In the genomic region with DNA sequence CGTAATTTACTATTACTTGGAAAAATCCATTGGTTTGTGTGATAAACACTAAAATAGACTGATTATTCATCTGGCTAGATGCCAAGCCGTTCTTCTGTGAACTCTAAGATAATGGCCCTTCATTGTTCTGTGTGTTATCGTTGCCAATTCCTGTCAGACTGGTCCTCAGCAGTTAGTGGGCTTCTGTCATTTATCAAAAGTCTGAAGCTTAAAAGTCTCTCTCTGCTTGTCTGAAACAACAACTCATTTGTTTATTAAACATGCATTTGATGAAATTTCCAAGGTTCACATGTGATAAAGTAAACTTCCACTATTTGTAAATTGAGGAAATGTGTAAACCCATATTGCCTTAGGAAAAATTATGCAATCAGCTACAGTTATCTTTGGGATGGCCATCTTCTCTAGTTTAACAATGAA, we compare ENCODE assay signal across 10 cellular contexts. TPM values are rescaled to one million over a fixed set of nuclear protein-coding genes. Genes with fewer than 3 reads are reported as not detected.
A peak's percentile ranks its signal among the peaks of the same experiment; 100 is the strongest.
DNase-seq lines count a peak whose midpoint lies in the region; ATAC-seq and TF ChIP-seq lines count a peak whose summit lies in the region.
"Had no signal": no experiment of that assay in that cellular context is flagged by ENCODE, and none has a peak within 500 bp of the region (broad histone marks: within the 10 kb centered on the region; RNA-seq: fewer than 3 reads in every experiment).

No MANE protein-coding gene starts in this region.

- H3K79me2 ChIP-seq in GM23248 (ENCODE audit: insufficient read depth) = no peaks in the 10 kb centered on the region

- no peak for ATAC-seq in GM19452 (IDR thresholded peaks at IDR 0.05; ENCODE audit: unreplicated experiment)

- H3K9ac ChIP-seq in GM23248 = no peak overlapping the region

- no peak overlapping the region for H3K4me2 ChIP-seq in GM23248 (ENCODE audit: unreplicated experiment)

- H3K9me3 ChIP-seq in GM23248 (ENCODE audit: low read depth) = no peaks in the 10 kb centered on the region

- H3K4me1 ChIP-seq in GM23248 (ENCODE audit: insufficient read depth) = peaks cover 3% of the 10 kb centered on the region; the same call in 1 of the 2 replicates

- H3K27ac Mint-ChIP-seq in activated naive CD4-positive, alpha-beta T cell treated with anti-CD3 and anti-CD28 coated beads for 36 hours = no peak overlapping the region
- H3K27ac Mint-ChIP-seq: activated CD4-positive, alpha-beta T cell treated with anti-CD3 and anti-CD28 coated beads, Interleukin-2, amount 10 ng/mL, durations not matched to agents 24 days and 14 days had no signal

- H3K36me3 ChIP-seq in GM23248 (ENCODE audit: low read depth) (no peaks in the 10 kb centered on the region), brain microvascular endothelial cell (replicated peaks) (no peaks in the 10 kb centered on the region)

- H3K27me3 ChIP-seq in GM23248 (replicated peaks; ENCODE audit: insufficient read depth) = no peaks in the 10 kb centered on the region
- no peaks in the 10 kb centered on the region for H3K27me3 ChIP-seq in brain microvascular endothelial cell (replicated peaks)

- intact Hi-C loops in lower leg skin (cut with DNase I; ENCODE audit: low total_unique reads) = no loop called here
- intact Hi-C loops in activated naive CD4-positive, alpha-beta T cell treated with anti-CD3 and anti-CD28 coated beads for 36 hours (cut with micrococcal nuclease) = loop anchor here (10.0 kb wide), 1 partner anchor 1583 kb away; no protein-coding TSS in a partner anchor

- no peak for TF ChIP-seq POLR2A in lower leg skin (IDR thresholded peaks at IDR 0.05)

- no peak overlapping the region for H2AFZ ChIP-seq in GM23248

- peak; percentile 21 for DNase-seq in GM23248
- DNase-seq in NCI-H2171 treated with DMSO at 0.1 percent for 48 hours (lab: John Stamatoyannopoulos, UW) = peak; percentile 88
- DNase-seq in brain microvascular endothelial cell = peak; percentile 56
- peak; percentile 66 for DNase-seq in midbrain (lab: John Stamatoyannopoulos, UW)
- no peak for DNase-seq in lower leg skin (ENCODE audit: low spot score in 2 of 2)
- no peak for DNase-seq in activated naive CD4-positive, alpha-beta T cell treated with anti-CD3 and anti-CD28 coated beads for 36 hours
- DNase-seq in retina = no peak
- DNase-seq: activated CD4-positive, alpha-beta T cell treated with anti-CD3 and anti-CD28 coated beads, Interleukin-2, amount 10 ng/mL, durations not matched to agents 24 days and 14 days; amniotic stem cell had no signal

- in situ Hi-C loops in GM23248 (cut with MboI) (no loop called here), brain microvascular endothelial cell (cut with HindIII; ENCODE audit: low pct_ligation_motif_present, low sequenced_read_pairs) (no loop called here)

- H3K27ac ChIP-seq in GM23248 = no peak overlapping the region
- no peak overlapping the region for H3K27ac ChIP-seq in brain microvascular endothelial cell

- H3K27me3 Mint-ChIP-seq in activated naive CD4-positive, alpha-beta T cell treated with anti-CD3 and anti-CD28 coated beads for 36 hours (ENCODE audit: low read depth) = peaks cover 12% of the 10 kb centered on the region

- H3K9me2 ChIP-seq in GM23248 (ENCODE audit: insufficient read depth) = no peaks in the 10 kb centered on the region

- H3K4me1 Mint-ChIP-seq in activated naive CD4-positive, alpha-beta T cell treated with anti-CD3 and anti-CD28 coated beads for 36 hours (ENCODE audit: low read depth) = peaks cover under 1% of the 10 kb centered on the region
- H3K4me1 Mint-ChIP-seq: activated CD4-positive, alpha-beta T cell treated with anti-CD3 and anti-CD28 coated beads, Interleukin-2, amount 10 ng/mL, durations not matched to agents 24 days and 14 days had no signal

- no peaks in the 10 kb centered on the region for H3K9me3 Mint-ChIP-seq in activated naive CD4-positive, alpha-beta T cell treated with anti-CD3 and anti-CD28 coated beads for 36 hours
- H3K9me3 Mint-ChIP-seq: activated CD4-positive, alpha-beta T cell treated with anti-CD3 and anti-CD28 coated beads, Interleukin-2, amount 10 ng/mL, durations not matched to agents 24 days and 14 days had no signal

- CTCF ChIA-PET in activated naive CD4-positive, alpha-beta T cell treated with anti-CD3 and anti-CD28 coated beads for 36 hours (lab: Charles Lee) = interaction anchor here (1.1 kb wide), 2 partner anchors 60 to 116 kb away, joined by 3 to 6 read pairs; no protein-coding TSS in a partner anchor

- no peaks in the 10 kb centered on the region; the same call in 1 of the 2 replicates for H3F3A ChIP-seq in GM23248 (ENCODE audit: insufficient read depth)

- H3K36me3 Mint-ChIP-seq in activated naive CD4-positive, alpha-beta T cell treated with anti-CD3 and anti-CD28 coated beads for 36 hours (ENCODE audit: low read depth) = no peaks in the 10 kb centered on the region

- H3K4me3 ChIP-seq in GM23248 (no peak overlapping the region), brain microvascular endothelial cell (ENCODE audit: low read depth, low read length) (no peak overlapping the region), lower leg skin (ENCODE audit: low read depth, poor library complexity, severe bottlenecking) (no peak overlapping the region)

- 62 to 65% methylated on average over 3 of the region's 3 CpGs for WGBS in GM23248 (ENCODE audit: low coverage in 1 of 2, low lambda C conversion rate in 2 of 2, missing lambda C conversion rate in 2 of 2), 2 experiments
- WGBS in lower leg skin, 2 donors = 35 to 36% methylated on average over 3 of the region's 3 CpGs

- no peaks in the 10 kb centered on the region for H4K20me1 ChIP-seq in GM23248 (ENCODE audit: insufficient read depth)

- TF ChIP-seq CTCF in brain microvascular endothelial cell (IDR thresholded peaks at IDR 0.05; ENCODE audit: low read depth, low read length, missing control alignments) (no peak), lower leg skin (IDR thresholded peaks at IDR 0.05) (no peak)

- H3K4me3 Mint-ChIP-seq in activated naive CD4-positive, alpha-beta T cell treated with anti-CD3 and anti-CD28 coated beads for 36 hours = no peak overlapping the region
- H3K4me3 Mint-ChIP-seq: activated CD4-positive, alpha-beta T cell treated with anti-CD3 and anti-CD28 coated beads, Interleukin-2, amount 10 ng/mL, durations not matched to agents 24 days and 14 days had no signal

RNA-seq across cellular contexts. Expression of gene RDX, which starts 21.1 kb away (rescaled TPM):
- total RNA-seq in GM23248 (2014; rRNA removed; shearing (Covaris generic)) = 68.3 and 69.5 TPM in 2 replicates
- 95.4 and 116 TPM in 2 replicates for polyA plus RNA-seq in GM23248 (2016; fragmentation: Nextera tagmentation; extraction: Ambion mirVana)
- 10 to 100 TPM; 26.5 to 42.3 (median 32.6) TPM for total RNA-seq in lower leg skin
- total RNA-seq in activated naive CD4-positive, alpha-beta T cell treated with anti-CD3 and anti-CD28 coated beads for 36 hours = 10 to 100 TPM; 35.2 to 37.4 TPM

Comparison
In these comparisons a context has a peak if more than half of its experiments do, and no peak if none do; other contexts are left out.
1. DNase-seq: peak in GM23248 (single experiment), NCI-H2171 treated with DMSO at 0.1 percent for 48 hours (single experiment), brain microvascular endothelial cell (single experiment) and midbrain (single experiment); none in lower leg skin (0 of 2), activated naive CD4-positive, alpha-beta T cell treated with anti-CD3 and anti-CD28 coated beads for 36 hours (single experiment) and retina (single experiment).